In the genomic region with DNA sequence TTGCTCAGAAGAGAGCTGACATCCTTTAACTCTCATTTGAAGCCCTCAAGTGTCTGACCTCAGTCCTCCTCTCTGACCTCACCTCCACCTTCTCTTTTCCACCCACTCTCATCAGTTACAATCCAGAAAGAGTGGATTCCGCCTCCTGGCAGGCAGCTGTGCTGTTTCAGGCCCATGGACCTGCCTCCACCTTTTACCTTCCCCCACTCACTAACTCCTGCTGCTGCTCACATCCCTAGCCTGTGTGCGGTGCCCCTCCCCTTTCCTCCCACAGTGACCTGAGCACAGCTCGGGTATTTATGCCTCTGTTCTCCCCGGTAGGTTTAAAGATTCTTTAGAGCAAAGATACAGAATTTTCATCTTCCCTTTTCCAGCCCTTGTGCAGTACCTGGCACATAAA, we compare ENCODE assay signal across 18 cellular contexts.
DNase-seq lines count a peak whose midpoint lies in the region; ATAC-seq and TF ChIP-seq lines count a peak whose summit lies in the region.
"Had no signal": no experiment of that assay in that cellular context is flagged by ENCODE, and none has a peak within 500 bp of the region (broad histone marks: within the 10 kb centered on the region; RNA-seq: fewer than 3 reads in every experiment).

No MANE protein-coding gene starts in this region.

- no peak for DNase-seq in right cardiac atrium
- DNase-seq in right atrium auricular region (ENCODE audit: low spot score) = no peak
- DNase-seq in NCI-H510A treated with DMSO at 0.1 percent for 48 hours (lab: John Stamatoyannopoulos, UW) = peak; percentile 76
- peak; percentile 56 for DNase-seq in iPS-NIHi11 (ENCODE audit: low spot score)
- no peak for DNase-seq in stimulated activated naive CD8-positive, alpha-beta T cell treated with anti-CD3 and anti-CD28 coated beads, Interleukin-15, amount 100 ng/mL, for 72 hours
- DNase-seq in A172 (ENCODE audit: low spot score) = no peak
- no peak for DNase-seq in activated gamma-delta T cell (lab: John Stamatoyannopoulos, UW)
- no peak for DNase-seq in activated CD8-positive, alpha-beta memory T cell treated with anti-CD3 and anti-CD28 coated beads, Interleukin-2, amount 50 U/mL, for 48 hours
- DNase-seq: amygdala; effector memory CD4-positive, alpha-beta T cell had no signal

- 56% methylated on average over 4 of the region's 4 CpGs for WGBS in right cardiac atrium

- H3K27ac ChIP-seq in right cardiac atrium (ENCODE audit: low read length) (no peak overlapping the region), right atrium auricular region (no peak overlapping the region)
- H3K27ac ChIP-seq: parathyroid adenoma, skin epidermis, tibial nerve had no signal

- H3K27ac Mint-ChIP-seq in stimulated activated naive CD8-positive, alpha-beta T cell treated with anti-CD3 and anti-CD28 coated beads, Interleukin-15, amount 100 ng/mL, for 72 hours = peak overlapping the region in 1 of 2 donors; percentile 63
- H3K27ac Mint-ChIP-seq: activated T-helper 17 cell treated with anti-CD3 and anti-CD28 coated beads, Interleukin-2, amount 50 U/mL, for 72 hours; IgD-negative memory B cell; stimulated activated effector memory CD8-positive, alpha-beta T cell treated with anti-CD3 and anti-CD28 coated beads, Interleukin-12 subunit alpha, Interleukin-12 subunit beta, amount 100 ng/mL, for 72 hours had no signal

- intact Hi-C loops in right cardiac atrium (cut with DNase I) = no loop called here

- no peak overlapping the region for H3K4me3 ChIP-seq in right cardiac atrium (ENCODE audit: low read length)
- H3K4me3 ChIP-seq in right atrium auricular region = no peak overlapping the region
- H3K4me3 ChIP-seq: GM12878, skin epidermis, tibial nerve had no signal

- no peaks in the 10 kb centered on the region for H3K27me3 Mint-ChIP-seq in stimulated activated naive CD8-positive, alpha-beta T cell treated with anti-CD3 and anti-CD28 coated beads, Interleukin-15, amount 100 ng/mL, for 72 hours
- H3K27me3 Mint-ChIP-seq: activated T-helper 17 cell treated with anti-CD3 and anti-CD28 coated beads, Interleukin-2, amount 50 U/mL, for 72 hours; central memory CD8-positive, alpha-beta T cell; IgD-negative memory B cell had no signal

- H3K27me3 ChIP-seq in right cardiac atrium (ENCODE audit: control insufficient read depth, insufficient read depth) (no peaks in the 10 kb centered on the region), right atrium auricular region (no peaks in the 10 kb centered on the region)
- H3K27me3 ChIP-seq: tibial nerve had no signal

- peaks cover 8% of the 10 kb centered on the region for H3K4me1 Mint-ChIP-seq in stimulated activated naive CD8-positive, alpha-beta T cell treated with anti-CD3 and anti-CD28 coated beads, Interleukin-15, amount 100 ng/mL, for 72 hours
- H3K4me1 Mint-ChIP-seq: activated T-helper 17 cell treated with anti-CD3 and anti-CD28 coated beads, Interleukin-2, amount 50 U/mL, for 72 hours; stimulated activated effector memory CD8-positive, alpha-beta T cell treated with anti-CD3 and anti-CD28 coated beads, Interleukin-12 subunit alpha, Interleukin-12 subunit beta, amount 100 ng/mL, for 72 hours had no signal

- H3K4me1 ChIP-seq in right cardiac atrium (ENCODE audit: control insufficient read depth, insufficient read depth, low read length) (no peaks in the 10 kb centered on the region), right atrium auricular region (peaks cover 0 to 12% of the 10 kb centered on the region in 2 donors)
- H3K4me1 ChIP-seq: parathyroid adenoma, tibial nerve had no signal

- H3K9me3 ChIP-seq in right cardiac atrium (ENCODE audit: control insufficient read depth, low read length) (no peaks in the 10 kb centered on the region), right atrium auricular region (no peaks in the 10 kb centered on the region)
- H3K9me3 ChIP-seq: tibial nerve had no signal

- H3K36me3 ChIP-seq in right atrium auricular region = no peaks in the 10 kb centered on the region
- H3K36me3 ChIP-seq: tibial nerve had no signal

- H3K4me3 Mint-ChIP-seq in stimulated activated naive CD8-positive, alpha-beta T cell treated with anti-CD3 and anti-CD28 coated beads, Interleukin-15, amount 100 ng/mL, for 72 hours = no peak overlapping the region
- H3K4me3 Mint-ChIP-seq: activated T-helper 17 cell treated with anti-CD3 and anti-CD28 coated beads, Interleukin-2, amount 50 U/mL, for 72 hours; central memory CD8-positive, alpha-beta T cell; stimulated activated effector memory CD8-positive, alpha-beta T cell treated with anti-CD3 and anti-CD28 coated beads, Interleukin-12 subunit alpha, Interleukin-12 subunit beta, amount 100 ng/mL, for 72 hours had no signal

- no peaks in the 10 kb centered on the region for H3K9me3 Mint-ChIP-seq in stimulated activated naive CD8-positive, alpha-beta T cell treated with anti-CD3 and anti-CD28 coated beads, Interleukin-15, amount 100 ng/mL, for 72 hours
- H3K9me3 Mint-ChIP-seq: activated T-helper 17 cell treated with anti-CD3 and anti-CD28 coated beads, Interleukin-2, amount 50 U/mL, for 72 hours; central memory CD8-positive, alpha-beta T cell; IgD-negative memory B cell had no signal

- ATAC-seq in right cardiac atrium = peak; percentile 41 to 57
- ATAC-seq in stimulated activated naive CD8-positive, alpha-beta T cell treated with anti-CD3 and anti-CD28 coated beads, Interleukin-15, amount 100 ng/mL, for 72 hours = peak; percentile 39
- ATAC-seq: activated T-helper 17 cell treated with anti-CD3 and anti-CD28 coated beads, Interleukin-2, amount 50 U/mL, for 72 hours; GM12878; stimulated activated effector memory CD8-positive, alpha-beta T cell treated with anti-CD3 and anti-CD28 coated beads, Interleukin-12 subunit alpha, Interleukin-12 subunit beta, amount 100 ng/mL, for 72 hours had no signal

- no peak for TF ChIP-seq CTCF in right atrium auricular region (IDR thresholded peaks at IDR 0.05)

Comparison
In these comparisons a context has a peak if more than half of its experiments do, and no peak if none do; other contexts are left out.
1. DNase-seq: peak in NCI-H510A treated with DMSO at 0.1 percent for 48 hours (single experiment) and iPS-NIHi11 (single experiment); none in right cardiac atrium (0 of 3), right atrium auricular region (single experiment), stimulated activated naive CD8-positive, alpha-beta T cell treated with anti-CD3 and anti-CD28 coated beads, Interleukin-15, amount 100 ng/mL, for 72 hours (0 of 2), A172 (single experiment), activated gamma-delta T cell (single experiment) and activated CD8-positive, alpha-beta memory T cell treated with anti-CD3 and anti-CD28 coated beads, Interleukin-2, amount 50 U/mL, for 48 hours (single experiment).